ENCODE assay signal across 8 cellular contexts in genomic region chrX:154096140-154097002, GRCh38. TPM values are rescaled to one million over a fixed set of nuclear protein-coding genes. Genes with fewer than 3 reads are reported as not detected.
DNase-seq lines count a peak whose midpoint lies in the region; ATAC-seq and TF ChIP-seq lines count a peak whose summit lies in the region.

No MANE protein-coding gene starts in this region.

- H3K36me3 ChIP-seq in adrenal gland (replicated peaks in 1 of 2) (no peaks in the 10 kb centered on the region), gastrocnemius medialis (no peaks in the 10 kb centered on the region)

- 3 to 49% (median 24%) methylated on average over 15 to 31 of the region's 31 CpGs for WGBS in adrenal gland, 4 donors

- H3K27me3 ChIP-seq in adrenal gland (peaks cover 4% of the 10 kb centered on the region), gastrocnemius medialis (no peaks in the 10 kb centered on the region)

- H3K4me1 ChIP-seq in adrenal gland (replicated peaks in 1 of 2) = peaks cover 20 to 46% of the 10 kb centered on the region in 2 donors
- peaks cover 44 to 53% of the 10 kb centered on the region in 2 donors for H3K4me1 ChIP-seq in gastrocnemius medialis

- peak; percentile 9 for DNase-seq in Daoy (ENCODE audit: low read depth)
- peak; percentile 47 for DNase-seq in M059J (ENCODE audit: low read depth)
- peak in 5 of 7 donors; percentile 38 to 61 (median 41) for DNase-seq in adrenal gland
- DNase-seq in hepatic stellate cell (ENCODE audit: low spot score) = peak; percentile 33
- peak in 1 of 2 donors; percentile 23 for DNase-seq in gastrocnemius medialis
- DNase-seq in NOMO-1 (lab: John Stamatoyannopoulos, UW; ENCODE audit: unreplicated experiment in 2 of 2) = no peak
- no peak for DNase-seq in GF-D8 (lab: John Stamatoyannopoulos, UW)

- no peaks in the 10 kb centered on the region for H3K9me3 ChIP-seq in adrenal gland (replicated peaks in 1 of 3)
- H3K9me3 ChIP-seq in gastrocnemius medialis = no peaks in the 10 kb centered on the region

- H3K4me3 ChIP-seq in adrenal gland (peak overlapping the region in 3 of 4 donors; percentile 51 to 81 (median 54)), gastrocnemius medialis (peak overlapping the region; percentile 62 to 72 (median 68))

- TF ChIP-seq CTCF in adrenal gland (IDR thresholded peaks at IDR 0.05) = no peak
- TF ChIP-seq CTCF in gastrocnemius medialis (IDR thresholded peaks at IDR 0.05 in 4 of 5, conservative IDR thresholded peaks at IDR 0.05 in 1 of 5) = no peak

- in situ Hi-C loops in gastrocnemius medialis (cut with MboI; ENCODE audit: low sequenced_read_pairs in 4 of 4) = no loop called here

- TF ChIP-seq POLR2A in adrenal gland (IDR thresholded peaks at IDR 0.05) = peak in 1 of 2 donors; percentile 37
- TF ChIP-seq POLR2A in gastrocnemius medialis (IDR thresholded peaks at IDR 0.05) = no peak

- ATAC-seq in gastrocnemius medialis (peak; percentile 12 to 23), GM19035 (IDR thresholded peaks at IDR 0.05; ENCODE audit: unreplicated experiment) (no peak)

- intact Hi-C loops in adrenal gland (cut with DNase I) (no loop called here), gastrocnemius medialis (cut with DNase I; ENCODE audit: low total_unique reads) (loop anchor here (1.0 to 5.0 kb wide), 4 partner anchors 44 to 281 kb away; partner anchors contain the start of genes EMD and HCFC1)

- peak overlapping the region; percentile 64 to 100 (median 93) for H3K27ac ChIP-seq in adrenal gland
- H3K27ac ChIP-seq in gastrocnemius medialis = peak overlapping the region; percentile 90 to 99 (median 94)

RNA-seq across cellular contexts. Expression of gene MECP2, which starts 1.1 kb away (rescaled TPM):
- total RNA-seq in Daoy (2014; rRNA removed; shearing (Covaris generic)) = 12.1 and 14.2 TPM in 2 replicates
- 53.9 and 61.4 TPM in 2 replicates for total RNA-seq in M059J (2014; rRNA removed; shearing (Covaris generic))
- total RNA-seq in adrenal gland = 10 to 100 TPM; 35.0 to 67.7 (median 60.3) TPM
- polyA plus RNA-seq in adrenal gland = 10 to 100 TPM; 23.3 to 28.6 (median 24.5) TPM
- 10 to 100 TPM; 39.0 to 63.2 (median 45.2) TPM for total RNA-seq in gastrocnemius medialis

RNA-seq across cellular contexts. Expression of gene OPN1LW, which starts 47.7 kb away (rescaled TPM):
- total RNA-seq in Daoy (2014; rRNA removed; shearing (Covaris generic)) = not detected in 2 replicates
- total RNA-seq in M059J (2014; rRNA removed; shearing (Covaris generic)) = not detected in 2 replicates
- total RNA-seq in adrenal gland (not detected), gastrocnemius medialis (not detected)
- polyA plus RNA-seq in adrenal gland = not detected

Comparison
In these comparisons a context has a peak if more than half of its experiments do, and no peak if none do; other contexts are left out.
1. DNase-seq: peak in Daoy (single experiment), M059J (single experiment), adrenal gland (5 of 7) and hepatic stellate cell (single experiment); none in NOMO-1 (0 of 2) and GF-D8 (single experiment).